Comparison of ENCODE assay signal across 15 cellular contexts in the genomic region with DNA sequence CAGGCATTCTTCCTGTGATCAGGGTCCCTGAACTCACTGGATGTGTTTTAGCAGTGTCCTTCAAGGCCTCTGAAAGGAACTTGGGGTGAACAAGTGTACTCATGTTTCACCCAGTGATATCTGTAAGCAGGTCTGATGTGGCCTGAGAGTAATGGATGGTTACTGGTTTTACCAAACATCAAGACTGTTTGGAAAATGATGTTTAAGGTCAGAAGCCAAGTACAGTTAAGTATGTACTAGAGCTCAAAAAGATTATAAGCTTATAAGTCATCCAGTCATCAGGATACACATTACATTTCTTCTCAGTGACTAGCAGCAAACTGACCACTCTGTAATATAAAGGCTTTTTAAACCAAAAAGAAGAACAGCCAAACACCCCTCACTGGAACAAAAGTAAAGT.
"Had no signal": no experiment of that assay in that cellular context is flagged by ENCODE, and none has a peak within 500 bp of the region (broad histone marks: within the 10 kb centered on the region; RNA-seq: fewer than 3 reads in every experiment).

No MANE protein-coding gene starts in this region.

- H3K36me3 ChIP-seq: ascending aorta, colonic mucosa, heart left ventricle, ovary, right lobe of liver, thyroid gland, vagina had no signal

- H3K4me3 ChIP-seq: ascending aorta, colonic mucosa, heart left ventricle, ovary, right lobe of liver, thyroid gland, vagina had no signal

- H3K27me3 ChIP-seq: ascending aorta, colonic mucosa, heart left ventricle, ovary, right lobe of liver, thyroid gland, vagina had no signal

- H3K27me3 Mint-ChIP-seq: activated CD4-positive, alpha-beta T cell treated with anti-CD3 and anti-CD28 coated beads, Interleukin-2, amount 10 ng/mL, durations not matched to agents 7 days and 5 days had no signal

- H3K27ac Mint-ChIP-seq: activated CD4-positive, alpha-beta T cell treated with anti-CD3 and anti-CD28 coated beads, Interleukin-2, amount 10 ng/mL, durations not matched to agents 7 days and 5 days; stimulated activated effector memory CD8-positive, alpha-beta T cell treated with anti-CD3 and anti-CD28 coated beads, Interleukin-12 subunit alpha, Interleukin-12 subunit beta, amount 100 ng/mL, for 72 hours; T-helper 2 cell treated with Interferon-gamma antibody and Interleukin-4, amounts not matched to agents 5 μg/mL and 100 μg/mL, for 36 hours had no signal

- H3K27ac ChIP-seq: ascending aorta, colonic mucosa, heart left ventricle, ovary, right lobe of liver, thyroid gland, vagina had no signal

- H3K4me3 Mint-ChIP-seq: activated CD4-positive, alpha-beta T cell treated with anti-CD3 and anti-CD28 coated beads, Interleukin-2, amount 10 ng/mL, durations not matched to agents 7 days and 5 days; neural crest cell; stimulated activated effector memory CD8-positive, alpha-beta T cell treated with anti-CD3 and anti-CD28 coated beads, Interleukin-12 subunit alpha, Interleukin-12 subunit beta, amount 100 ng/mL, for 72 hours; T-helper 2 cell treated with Interferon-gamma antibody and Interleukin-4, amounts not matched to agents 5 μg/mL and 100 μg/mL, for 36 hours had no signal

- H3K36me3 Mint-ChIP-seq: stimulated activated effector memory CD8-positive, alpha-beta T cell treated with anti-CD3 and anti-CD28 coated beads, Interleukin-12 subunit alpha, Interleukin-12 subunit beta, amount 100 ng/mL, for 72 hours had no signal

- H3K9me3 Mint-ChIP-seq: activated CD4-positive, alpha-beta T cell treated with anti-CD3 and anti-CD28 coated beads, Interleukin-2, amount 10 ng/mL, durations not matched to agents 7 days and 5 days; T-helper 2 cell treated with Interferon-gamma antibody and Interleukin-4, amounts not matched to agents 5 μg/mL and 100 μg/mL, for 36 hours had no signal

- ATAC-seq: heart left ventricle; right lobe of liver; stimulated activated effector memory CD8-positive, alpha-beta T cell treated with anti-CD3 and anti-CD28 coated beads, Interleukin-12 subunit alpha, Interleukin-12 subunit beta, amount 100 ng/mL, for 72 hours had no signal

- H3K4me1 ChIP-seq: ascending aorta, colonic mucosa, right lobe of liver, thyroid gland, vagina had no signal

- H3K9me3 ChIP-seq: ascending aorta, colonic mucosa, heart left ventricle, ovary, right lobe of liver, thyroid gland, vagina had no signal

- DNase-seq: activated CD4-positive, alpha-beta T cell treated with anti-CD3 and anti-CD28 coated beads, Interleukin-2, amount 10 ng/mL, durations not matched to agents 7 days and 5 days; activated CD4-positive, CD25-positive, alpha-beta regulatory T cell; activated naive CD4-positive, alpha-beta T cell treated with Interleukin-2 at 50 U/mL for 16 hours; caudate nucleus; colonic mucosa; heart left ventricle; ovary; right lobe of liver; stimulated activated CD4-positive, alpha-beta T cell treated with anti-CD3 and anti-CD28 coated beads, Interleukin-1b, Interleukin-23, amount 100 ng/mL, for 48 hours; thyroid gland had no signal

- H3K4me1 Mint-ChIP-seq: activated CD4-positive, alpha-beta T cell treated with anti-CD3 and anti-CD28 coated beads, Interleukin-2, amount 10 ng/mL, durations not matched to agents 7 days and 5 days; stimulated activated effector memory CD8-positive, alpha-beta T cell treated with anti-CD3 and anti-CD28 coated beads, Interleukin-12 subunit alpha, Interleukin-12 subunit beta, amount 100 ng/mL, for 72 hours had no signal
